Comparison of ENCODE assay signal across 16 cellular contexts in genomic region chr7:44541-44896, GRCh38.
A peak's percentile ranks its signal among the peaks of the same experiment; 100 is the strongest.
DNase-seq lines count a peak whose midpoint lies in the region; ATAC-seq and TF ChIP-seq lines count a peak whose summit lies in the region.
"Had no signal": no experiment of that assay in that cellular context is flagged by ENCODE, and none has a peak within 500 bp of the region (broad histone marks: within the 10 kb centered on the region; RNA-seq: fewer than 3 reads in every experiment).

No MANE protein-coding gene starts in this region.

- H3K4me1 ChIP-seq in RWPE2 (ENCODE audit: insufficient read depth, poor library complexity, severe bottlenecking) (no peaks in the 10 kb centered on the region), right cardiac atrium (ENCODE audit: control insufficient read depth, insufficient read depth, low read length) (no peaks in the 10 kb centered on the region), BE2C (no peaks in the 10 kb centered on the region)

- H3K36me3 Mint-ChIP-seq in activated T-cell treated with anti-CD3 and anti-CD28 coated beads, Interleukin-2, amount 50 U/mL, for 24 hours (ENCODE audit: low read depth): no peaks in the 10 kb centered on the region

- no peak overlapping the region for H3K27ac Mint-ChIP-seq in activated T-cell treated with anti-CD3 and anti-CD28 coated beads, Interleukin-2, amount 50 U/mL, for 24 hours

- peaks cover 35% of the 10 kb centered on the region for H3K27me3 Mint-ChIP-seq in activated T-cell treated with anti-CD3 and anti-CD28 coated beads, Interleukin-2, amount 50 U/mL, for 24 hours

- ATAC-seq in RWPE2 (ENCODE audit: low read depth) (no peak), right cardiac atrium (no peak), GM18909 (IDR thresholded peaks at IDR 0.05; ENCODE audit: poor library complexity, unreplicated experiment) (no peak)

- 82% methylated on average over 12 of the region's 12 CpGs for WGBS in right cardiac atrium

- H3K9me3 ChIP-seq in RWPE2 (ENCODE audit: severe bottlenecking) (no peaks in the 10 kb centered on the region), right cardiac atrium (ENCODE audit: control insufficient read depth, low read length) (no peaks in the 10 kb centered on the region), BE2C (no peaks in the 10 kb centered on the region)

- in situ Hi-C loops in GM13976 (cut with MboI; ENCODE audit: low sequenced_read_pairs, unreplicated experiment): no loop called here

- H3K4me3 ChIP-seq in RWPE2 (ENCODE audit: severe bottlenecking): no peak overlapping the region
- no peak overlapping the region for H3K4me3 ChIP-seq in right cardiac atrium (ENCODE audit: low read length)
- H3K4me3 ChIP-seq in BE2C (ENCODE audit: low read depth, low read length): no peak overlapping the region

- no peak overlapping the region for H3K4me3 Mint-ChIP-seq in activated T-cell treated with anti-CD3 and anti-CD28 coated beads, Interleukin-2, amount 50 U/mL, for 24 hours
- H3K4me3 Mint-ChIP-seq: CD4-positive, CD25-positive, alpha-beta regulatory T cell; H9 had no signal

- H3K27me3 ChIP-seq in RWPE2 (ENCODE audit: insufficient read depth, poor library complexity, severe bottlenecking) (no peaks in the 10 kb centered on the region), right cardiac atrium (ENCODE audit: control insufficient read depth, insufficient read depth) (no peaks in the 10 kb centered on the region), BE2C (no peaks in the 10 kb centered on the region)

- H3K9me3 Mint-ChIP-seq in activated T-cell treated with anti-CD3 and anti-CD28 coated beads, Interleukin-2, amount 50 U/mL, for 24 hours: no peaks in the 10 kb centered on the region
- H3K9me3 Mint-ChIP-seq: H9 had no signal

- intact Hi-C loops in right cardiac atrium (cut with DNase I) (no loop called here), posterior vena cava (cut with DNase I) (no loop called here)

- DNase-seq in activated T-cell treated with anti-CD3 and anti-CD28 coated beads, Interleukin-2, amount 50 U/mL, for 24 hours: peak; percentile 5
- DNase-seq in activated T-cell treated with anti-CD3 and anti-CD28 coated beads for 4 hours (no peak), RWPE2 (ENCODE audit: low spot score) (peak; percentile 15), right cardiac atrium (peak in 2 of 3 donors; percentile 2 to 21), posterior vena cava (ENCODE audit: low spot score) (peak; percentile 61), GM13976 (ENCODE audit: low spot score) (no peak), BE2C (no peak)
- DNase-seq: ACHN; CD4-positive, CD25-positive, alpha-beta regulatory T cell; DMS53; H9; KG1; NCI-H1417 treated with DMSO at 0.1 percent for 48 hours; NCI-H1930; NCI-H526 treated with DMSO at 0.1 percent for 48 hours had no signal

- no peaks in the 10 kb centered on the region for H3K36me3 ChIP-seq in RWPE2 (ENCODE audit: low read depth)
- H3K36me3 ChIP-seq in BE2C: no peaks in the 10 kb centered on the region

- no peak overlapping the region for H3K27ac ChIP-seq in RWPE2 (ENCODE audit: poor library complexity, severe bottlenecking)
- no peak overlapping the region for H3K27ac ChIP-seq in right cardiac atrium (ENCODE audit: low read length)

- no peaks in the 10 kb centered on the region for H3K4me1 Mint-ChIP-seq in activated T-cell treated with anti-CD3 and anti-CD28 coated beads, Interleukin-2, amount 50 U/mL, for 24 hours (ENCODE audit: low read depth)
- H3K4me1 Mint-ChIP-seq: CD4-positive, CD25-positive, alpha-beta regulatory T cell had no signal

- TF ChIP-seq CTCF in RWPE2 (IDR thresholded peaks at IDR 0.05; ENCODE audit: poor library complexity, severe bottlenecking) (no peak), GM13976 (IDR thresholded peaks at IDR 0.05; ENCODE audit: borderline replicate concordance, control extremely low read depth, extremely low read depth, insufficient read depth, missing control alignments) (no peak), BE2C (IDR thresholded peaks at IDR 0.05; ENCODE audit: low read depth, low read length) (no peak)

Comparison
In these comparisons a context has a peak if more than half of its experiments do, and no peak if none do; other contexts are left out.
1. DNase-seq: peak in activated T-cell treated with anti-CD3 and anti-CD28 coated beads, Interleukin-2, amount 50 U/mL, for 24 hours (single experiment), RWPE2 (single experiment), right cardiac atrium (2 of 3) and posterior vena cava (single experiment); none in activated T-cell treated with anti-CD3 and anti-CD28 coated beads for 4 hours (single experiment), GM13976 (single experiment) and BE2C (single experiment).